6 cellular contexts compared by ENCODE assay signal in genomic region chr19:3606174-3606689, GRCh38. TPM values are rescaled to one million over a fixed set of nuclear protein-coding genes. Genes with fewer than 3 reads are reported as not detected.
A peak's percentile ranks its signal among the peaks of the same experiment; 100 is the strongest.
DNase-seq lines count a peak whose midpoint lies in the region; ATAC-seq lines count a peak whose summit lies in the region.

No MANE protein-coding gene starts in this region.

- H3K9me3 Mint-ChIP-seq in activated naive CD8-positive, alpha-beta T cell treated with anti-CD3 and anti-CD28 coated beads, Interleukin-2, amount 50 U/mL, for 24 hours = no peaks in the 10 kb centered on the region
- no peaks in the 10 kb centered on the region for H3K9me3 Mint-ChIP-seq in naive thymus-derived CD8-positive, alpha-beta T cell

- H3K27ac Mint-ChIP-seq in activated naive CD8-positive, alpha-beta T cell treated with anti-CD3 and anti-CD28 coated beads, Interleukin-2, amount 50 U/mL, for 24 hours = no peak overlapping the region
- H3K27ac Mint-ChIP-seq in naive thymus-derived CD8-positive, alpha-beta T cell = no peak overlapping the region

- peaks cover 7% of the 10 kb centered on the region for H3K36me3 ChIP-seq in HUES48 (ENCODE audit: control insufficient read depth, insufficient read depth, low read length)

- no peak overlapping the region for H3K27ac ChIP-seq in HUES48 (ENCODE audit: low read depth, low read length)

- H3K4me1 ChIP-seq in HUES48 (ENCODE audit: control insufficient read depth, insufficient read depth, low read length) = peaks cover 6% of the 10 kb centered on the region; the same call in 1 of the 2 replicates

- H3K27me3 Mint-ChIP-seq in activated naive CD8-positive, alpha-beta T cell treated with anti-CD3 and anti-CD28 coated beads, Interleukin-2, amount 50 U/mL, for 24 hours = no peaks in the 10 kb centered on the region
- H3K27me3 Mint-ChIP-seq in naive thymus-derived CD8-positive, alpha-beta T cell = no peaks in the 10 kb centered on the region

- no peaks in the 10 kb centered on the region for H3K9me3 ChIP-seq in HUES48 (ENCODE audit: control insufficient read depth, insufficient read depth, low read length)

- H3K4me1 Mint-ChIP-seq in activated naive CD8-positive, alpha-beta T cell treated with anti-CD3 and anti-CD28 coated beads, Interleukin-2, amount 50 U/mL, for 24 hours = peaks cover 9% of the 10 kb centered on the region
- H3K4me1 Mint-ChIP-seq in naive thymus-derived CD8-positive, alpha-beta T cell = peaks cover 11 to 33% (median 19%) of the 10 kb centered on the region in 4 donors

- no peak overlapping the region for H3K9ac ChIP-seq in HUES48 (ENCODE audit: low read depth, low read length)

- H3K4me3 ChIP-seq in HUES48 (ENCODE audit: low read depth, low read length) = peak overlapping the region; percentile 58

- peak; percentile 41 for ATAC-seq in activated naive CD8-positive, alpha-beta T cell treated with anti-CD3 and anti-CD28 coated beads, Interleukin-2, amount 50 U/mL, for 24 hours
- ATAC-seq in naive thymus-derived CD8-positive, alpha-beta T cell = peak; percentile 44 to 56
- ATAC-seq in HG03280 (IDR thresholded peaks at IDR 0.05; ENCODE audit: unreplicated experiment) (no peak), HG02840 (IDR thresholded peaks at IDR 0.05; ENCODE audit: low FRiP score, unreplicated experiment) (no peak)

- POLR2A ChIA-PET in naive thymus-derived CD8-positive, alpha-beta T cell (lab: Charles Lee) = no interaction called here

- H3K4me3 Mint-ChIP-seq in activated naive CD8-positive, alpha-beta T cell treated with anti-CD3 and anti-CD28 coated beads, Interleukin-2, amount 50 U/mL, for 24 hours = no peak overlapping the region
- H3K4me3 Mint-ChIP-seq in naive thymus-derived CD8-positive, alpha-beta T cell = peak overlapping the region in 2 of 10 donors; percentile 36 to 65

- peak; percentile 40 for DNase-seq in activated naive CD8-positive, alpha-beta T cell treated with anti-CD3 and anti-CD28 coated beads, Interleukin-2, amount 50 U/mL, for 24 hours
- DNase-seq in naive thymus-derived CD8-positive, alpha-beta T cell = peak in 5 of 10 donors; percentile 19 to 49 (median 33)
- no peak for DNase-seq in C1 segment of cervical spinal cord (lab: John Stamatoyannopoulos, UW)

- H3K27me3 ChIP-seq in HUES48 (ENCODE audit: control insufficient read depth, insufficient read depth, low read length) = peaks cover 16% of the 10 kb centered on the region

- H3K36me3 Mint-ChIP-seq in activated naive CD8-positive, alpha-beta T cell treated with anti-CD3 and anti-CD28 coated beads, Interleukin-2, amount 50 U/mL, for 24 hours (ENCODE audit: low read depth) = peaks cover 3% of the 10 kb centered on the region
- H3K36me3 Mint-ChIP-seq in naive thymus-derived CD8-positive, alpha-beta T cell = peaks cover 0 to 4% (median 3%) of the 10 kb centered on the region in 3 donors

RNA-seq across cellular contexts. Expression of gene TBXA2R, which starts 0.4 kb away (rescaled TPM):
- total RNA-seq in naive thymus-derived CD8-positive, alpha-beta T cell = 10 to 100 TPM; 18.5 to 19.1 TPM
- polyA plus RNA-seq in naive thymus-derived CD8-positive, alpha-beta T cell = 10 to 100 TPM; 11.7 to 26.9 (median 23.9) TPM

RNA-seq across cellular contexts. Expression of gene CACTIN, which starts 20.4 kb away (rescaled TPM):
- 10 to 100 TPM; 42.6 to 54.1 TPM for total RNA-seq in naive thymus-derived CD8-positive, alpha-beta T cell
- 10 to 100 TPM in 1 of 3 donors, 1 to 10 TPM in 2; 6.9 to 20.4 (median 9.3) TPM for polyA plus RNA-seq in naive thymus-derived CD8-positive, alpha-beta T cell

RNA-seq across cellular contexts. Expression of gene GIPC3, which starts 21.0 kb away (rescaled TPM):
- total RNA-seq in naive thymus-derived CD8-positive, alpha-beta T cell = 1 to 10 TPM; 3.5 to 3.7 TPM
- 1 to 10 TPM in 2 of 3 donors, under 1 TPM in 1; 0.76 to 3.0 (median 1.1) TPM for polyA plus RNA-seq in naive thymus-derived CD8-positive, alpha-beta T cell

RNA-seq across cellular contexts. Expression of gene HMG20B, which starts 33.5 kb away (rescaled TPM):
- total RNA-seq in naive thymus-derived CD8-positive, alpha-beta T cell = 10 to 100 TPM; 50.7 to 59.7 TPM
- 10 to 100 TPM; 45.8 to 55.9 (median 53.9) TPM for polyA plus RNA-seq in naive thymus-derived CD8-positive, alpha-beta T cell

RNA-seq across cellular contexts. Expression of gene MFSD12, which starts 48.8 kb away (rescaled TPM):
- 100 to 1,000 TPM; 134 to 146 TPM for total RNA-seq in naive thymus-derived CD8-positive, alpha-beta T cell
- polyA plus RNA-seq in naive thymus-derived CD8-positive, alpha-beta T cell = 10 to 100 TPM; 33.1 to 59.6 (median 42.5) TPM

Comparison
In these comparisons a context has a peak if more than half of its experiments do, and no peak if none do; other contexts are left out.
1. ATAC-seq: peak in activated naive CD8-positive, alpha-beta T cell treated with anti-CD3 and anti-CD28 coated beads, Interleukin-2, amount 50 U/mL, for 24 hours (single experiment) and naive thymus-derived CD8-positive, alpha-beta T cell (2 of 2); none in HG03280 (single experiment) and HG02840 (single experiment).